ENCODE assay signal across 8 cellular contexts in the genomic region with DNA sequence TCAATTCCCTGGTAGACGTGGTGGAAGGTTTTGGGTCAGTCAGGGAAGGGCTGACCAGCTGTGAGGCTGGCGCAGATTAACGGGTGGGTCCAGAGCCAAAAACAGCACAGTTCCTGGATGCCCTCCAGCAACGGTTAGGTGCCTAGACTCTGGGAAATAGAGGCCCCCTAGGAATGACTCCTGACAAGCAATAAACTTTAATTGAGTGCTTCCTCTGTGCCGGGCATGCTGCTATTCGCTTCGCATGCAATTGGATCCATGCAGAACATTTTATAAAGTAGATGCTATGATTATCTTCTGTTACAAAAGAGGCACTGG. TPM values are rescaled to one million over a fixed set of nuclear protein-coding genes. Genes with fewer than 3 reads are reported as not detected.
DNase-seq lines count a peak whose midpoint lies in the region; ATAC-seq and TF ChIP-seq lines count a peak whose summit lies in the region.

No MANE protein-coding gene starts in this region.

- peak overlapping the region; percentile 95 for H3K9ac ChIP-seq in mucosa of stomach (ENCODE audit: low read length)

- intact Hi-C loops in PC-9 (cut with micrococcal nuclease; ENCODE audit: unreplicated experiment) = no loop called here

- peak overlapping the region; percentile 94 for H3K4me2 ChIP-seq in PC-9

- POLR2A ChIA-PET in PC-9 (lab: Charles Lee; ENCODE audit: unreplicated experiment) = no interaction called here

- H2AFZ ChIP-seq in PC-9 = peak overlapping the region; percentile 90

- H3K36me3 Mint-ChIP-seq in effector memory CD8-positive, alpha-beta T cell (ENCODE audit: insufficient read depth) = peaks cover 17% of the 10 kb centered on the region

- H3K9me2 ChIP-seq in PC-9 (ENCODE audit: insufficient read depth) = no peaks in the 10 kb centered on the region

- peak overlapping the region in 1 of 2 donors; percentile 92 for H3K27ac Mint-ChIP-seq in effector memory CD8-positive, alpha-beta T cell

- H3K9me3 Mint-ChIP-seq in effector memory CD8-positive, alpha-beta T cell = no peaks in the 10 kb centered on the region

- ATAC-seq in effector memory CD8-positive, alpha-beta T cell (replicated peaks) = no peak

- no peaks in the 10 kb centered on the region for H3K9me3 ChIP-seq in PC-9 (ENCODE audit: insufficient read depth, low read depth)
- H3K9me3 ChIP-seq in mucosa of stomach (ENCODE audit: control insufficient read depth, low read length) = no peaks in the 10 kb centered on the region

- DNase-seq in NCI-H1417 (lab: John Stamatoyannopoulos, UW) (peak in 2 of 3 experiments; percentile 43 to 70), NCI-H1417 treated with DMSO at 0.1 percent for 48 hours (lab: John Stamatoyannopoulos, UW) (no peak), PC-9 (no peak), NCI-H2227 (lab: John Stamatoyannopoulos, UW; ENCODE audit: unreplicated experiment) (no peak), NCI-H2107 treated with DMSO at 0.1 percent for 48 hours (lab: John Stamatoyannopoulos, UW; ENCODE audit: unreplicated experiment) (no peak), SKM-1 treated with dmso at 0.1 percent for 144 hours (lab: John Stamatoyannopoulos, UW; ENCODE audit: unreplicated experiment) (no peak)
- no peak for DNase-seq in effector memory CD8-positive, alpha-beta T cell

- H3K4me1 ChIP-seq in PC-9 (replicated peaks; ENCODE audit: insufficient read depth) (peaks cover 28% of the 10 kb centered on the region), mucosa of stomach (ENCODE audit: control insufficient read depth, insufficient read depth, low read length) (peaks cover 24% of the 10 kb centered on the region)

- H3K4me3 ChIP-seq in PC-9 = peak overlapping the region; percentile 74
- peak overlapping the region; percentile 67 for H3K4me3 ChIP-seq in mucosa of stomach (ENCODE audit: low read length)

- no peak for TF ChIP-seq CTCF in PC-9 (conservative IDR thresholded peaks at IDR 0.05)

- no TSS peak for BruUV-seq in PC-9 (replicated peaks; lab: Mats Ljungman, UMichigan)

- H4K20me1 ChIP-seq in PC-9 (ENCODE audit: insufficient read depth) = no peaks in the 10 kb centered on the region

- no peaks in the 10 kb centered on the region for H3F3A ChIP-seq in PC-9 (ENCODE audit: insufficient read depth, low read depth)

- CTCF ChIA-PET in PC-9 (lab: Charles Lee) = interaction anchor here (0.6 kb wide), 1 partner anchor 593 kb away, joined by 9 read pairs; no protein-coding TSS in a partner anchor

- H3K27me3 ChIP-seq in PC-9 (ENCODE audit: insufficient read depth, low read depth) (no peaks in the 10 kb centered on the region), mucosa of stomach (ENCODE audit: control insufficient read depth, insufficient read depth, low read length) (no peaks in the 10 kb centered on the region)

- H3K4me3 Mint-ChIP-seq in effector memory CD8-positive, alpha-beta T cell = peak overlapping the region; percentile 89 to 95

- H3K36me3 ChIP-seq in PC-9 (ENCODE audit: low read depth) (no peaks in the 10 kb centered on the region), mucosa of stomach (ENCODE audit: control insufficient read depth, insufficient read depth, low read length) (no peaks in the 10 kb centered on the region)

- H3K27me3 Mint-ChIP-seq in effector memory CD8-positive, alpha-beta T cell = no peaks in the 10 kb centered on the region

- no peak overlapping the region for H3K27ac ChIP-seq in PC-9

- H3K4me1 Mint-ChIP-seq in effector memory CD8-positive, alpha-beta T cell (ENCODE audit: low read depth in 2 of 2) = peaks cover 32 to 36% of the 10 kb centered on the region in 2 donors

- peaks cover 30% of the 10 kb centered on the region for H3K79me2 ChIP-seq in PC-9 (ENCODE audit: low read depth)

RNA-seq across cellular contexts. Expression of gene ZNF449, which starts 0.7 kb away (rescaled TPM):
- 11.7 and 12.1 TPM in 2 replicates for total RNA-seq in PC-9 (2021)

RNA-seq across cellular contexts. Expression of gene ZNF75D, which starts 1.4 kb away (rescaled TPM):
- total RNA-seq in PC-9 (2021) = 10.6 and 14.9 TPM in 2 replicates

RNA-seq across cellular contexts. Expression of gene ETDC, which starts 36.0 kb away (rescaled TPM):
- not detected in 2 replicates for total RNA-seq in PC-9 (2021)

Comparison
In these comparisons a context has a peak if more than half of its experiments do, and no peak if none do; other contexts are left out.
1. DNase-seq: peak in NCI-H1417 (2 of 3); none in NCI-H1417 treated with DMSO at 0.1 percent for 48 hours (single experiment), PC-9 (0 of 2), effector memory CD8-positive, alpha-beta T cell (0 of 3), NCI-H2227 (single experiment), NCI-H2107 treated with DMSO at 0.1 percent for 48 hours (single experiment) and SKM-1 treated with dmso at 0.1 percent for 144 hours (single experiment).